ENCODE assay signal across 8 cellular contexts in genomic region chr2:226836548-226836885, GRCh38.
A peak's percentile ranks its signal among the peaks of the same experiment; 100 is the strongest.
DNase-seq lines count a peak whose midpoint lies in the region; ATAC-seq and TF ChIP-seq lines count a peak whose summit lies in the region.

No MANE protein-coding gene starts in this region.

- H3K36me3 Mint-ChIP-seq in effector memory CD8-positive, alpha-beta T cell (ENCODE audit: insufficient read depth), result peaks cover 28% of the 10 kb centered on the region

- peaks cover 4% of the 10 kb centered on the region; the same call in 1 of the 2 replicates for H3K9me3 ChIP-seq in BLaER1
- no peaks in the 10 kb centered on the region for H3K9me3 ChIP-seq in Loucy (ENCODE audit: insufficient read depth, low read depth, low read length)
- H3K9me3 ChIP-seq in neuron (ENCODE audit: low read length), result no peaks in the 10 kb centered on the region

- no peaks in the 10 kb centered on the region for H3K27me3 Mint-ChIP-seq in effector memory CD8-positive, alpha-beta T cell

- no peaks in the 10 kb centered on the region for H3K9me3 Mint-ChIP-seq in effector memory CD8-positive, alpha-beta T cell

- no peaks in the 10 kb centered on the region for H4K20me1 ChIP-seq in BLaER1
- H4K20me1 ChIP-seq in Loucy (ENCODE audit: insufficient read depth, low read length, poor library complexity, severe bottlenecking), result peaks cover 22% of the 10 kb centered on the region

- H3K4me3 ChIP-seq in BLaER1 (peak overlapping the region; percentile 74), Loucy (ENCODE audit: low read length, poor library complexity, severe bottlenecking) (peak overlapping the region; percentile 87), neuron (ENCODE audit: low read length) (peak overlapping the region; percentile 62)

- H3K9ac ChIP-seq in BLaER1 (peak overlapping the region; percentile 88), Loucy (ENCODE audit: low read depth, low read length, poor library complexity, severe bottlenecking) (peak overlapping the region; percentile 97)

- no peaks in the 10 kb centered on the region for H3K27me3 ChIP-seq in BLaER1
- no peaks in the 10 kb centered on the region for H3K27me3 ChIP-seq in Loucy (ENCODE audit: insufficient read depth, low read length, poor library complexity, severe bottlenecking)
- no peaks in the 10 kb centered on the region for H3K27me3 ChIP-seq in neuron (ENCODE audit: insufficient read depth, low read length)

- peaks cover 25 to 50% of the 10 kb centered on the region in 2 donors for H3K4me1 Mint-ChIP-seq in effector memory CD8-positive, alpha-beta T cell (ENCODE audit: low read depth in 2 of 2)

- no peaks in the 10 kb centered on the region for H3K9me2 ChIP-seq in Loucy (replicated peaks; ENCODE audit: low read depth, low read length)

- H2AFZ ChIP-seq in Loucy (ENCODE audit: low read length) (0 out of 2 replicates have a peak overlapping the region, but pooled peaks have one; percentile 77), neuron (ENCODE audit: low read depth, low read length) (peak overlapping the region; percentile 69)

- peaks cover 64% of the 10 kb centered on the region for H3K79me2 ChIP-seq in Loucy (ENCODE audit: insufficient read depth, low read length)

- H3K4me1 ChIP-seq in BLaER1 (peaks cover 32% of the 10 kb centered on the region), Loucy (ENCODE audit: insufficient read depth, low read length, poor library complexity, severe bottlenecking) (peaks cover 56% of the 10 kb centered on the region), neuron (ENCODE audit: insufficient read depth, low read length) (peaks cover 18% of the 10 kb centered on the region)

- TF ChIP-seq POLR2A in erythroblast (IDR thresholded peaks at IDR 0.05; ENCODE audit: low read length), result no peak

- H3K27ac ChIP-seq in BLaER1, result peak overlapping the region; percentile 93

- peaks cover 10% of the 10 kb centered on the region; the same call in 1 of the 2 replicates for H3F3A ChIP-seq in Loucy (ENCODE audit: low read depth)

- no peak for DNase-seq in effector memory CD8-positive, alpha-beta T cell
- DNase-seq in NCI-H128 (lab: John Stamatoyannopoulos, UW; ENCODE audit: unreplicated experiment) (no peak), erythroblast (lab: John Stamatoyannopoulos, UW) (no peak), anterior cingulate cortex (lab: John Stamatoyannopoulos, UW) (no peak)

- H3K4me3 Mint-ChIP-seq in effector memory CD8-positive, alpha-beta T cell, result peak overlapping the region; percentile 79 to 87

- H3K27ac Mint-ChIP-seq in effector memory CD8-positive, alpha-beta T cell, result peak overlapping the region; percentile 99

- H3K36me3 ChIP-seq in BLaER1, result peaks cover 9% of the 10 kb centered on the region
- H3K36me3 ChIP-seq in Loucy (ENCODE audit: insufficient read depth, low read length), result no peaks in the 10 kb centered on the region
- no peaks in the 10 kb centered on the region for H3K36me3 ChIP-seq in neuron (ENCODE audit: insufficient read depth, low read length)

- peak; percentile 2 for ATAC-seq in GM21423 (IDR thresholded peaks at IDR 0.05; ENCODE audit: unreplicated experiment)
- ATAC-seq in effector memory CD8-positive, alpha-beta T cell (replicated peaks), result peak; percentile 5

- H3K4me2 ChIP-seq in BLaER1, result peak overlapping the region; percentile 89
- H3K4me2 ChIP-seq in Loucy (ENCODE audit: low read depth, low read length, poor library complexity, severe bottlenecking), result peak overlapping the region; percentile 93

- TF ChIP-seq CTCF in Loucy (conservative IDR thresholded peaks at IDR 0.05; ENCODE audit: low read length), result no peak
